In the genomic region with DNA sequence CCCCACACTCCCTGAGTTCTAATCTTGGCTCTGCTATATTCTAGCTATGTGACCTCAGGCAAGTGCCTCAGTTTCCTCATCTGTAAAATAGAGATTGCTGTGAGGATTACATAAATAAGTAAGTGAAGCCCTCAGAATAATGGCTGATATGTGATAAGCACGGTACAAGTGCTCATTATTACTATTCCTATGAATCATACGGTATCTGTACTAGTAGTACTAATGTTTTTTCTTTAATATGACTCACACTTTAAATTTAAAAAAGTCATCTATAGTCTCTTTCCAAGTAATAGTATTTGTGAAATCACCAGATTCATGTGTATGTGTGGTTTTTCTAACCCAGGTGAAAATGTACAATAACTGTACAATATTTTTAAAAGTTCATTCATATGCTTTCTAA, we compare ENCODE assay signal across 21 cellular contexts. TPM values are rescaled to one million over a fixed set of nuclear protein-coding genes. Genes with fewer than 3 reads are reported as not detected.
DNase-seq lines count a peak whose midpoint lies in the region; ATAC-seq and TF ChIP-seq lines count a peak whose summit lies in the region.
"Had no signal": no experiment of that assay in that cellular context is flagged by ENCODE, and none has a peak within 500 bp of the region (broad histone marks: within the 10 kb centered on the region; RNA-seq: fewer than 3 reads in every experiment).

No MANE protein-coding gene starts in this region.

- in situ Hi-C loops in GM23248 (cut with MboI) (no loop called here), IMR-90 (cut with MboI; ENCODE audit: low sequenced_read_pairs) (no loop called here)

- H3K4me3 Mint-ChIP-seq in activated CD4-positive, alpha-beta memory T cell treated with anti-CD3 and anti-CD28 coated beads, Interleukin-2, amount 10 ng/mL, durations not matched to agents 7 days and 5 days = no peak overlapping the region
- H3K4me3 Mint-ChIP-seq: B cell; CD8-positive, alpha-beta T cell had no signal

- H2BK20ac ChIP-seq in IMR-90 (ENCODE audit: low read depth, low read length) = no peak overlapping the region

- no TSS peak for BruUV-seq in IMR-90 (replicated peaks; lab: Mats Ljungman, UMichigan)

- H3K27me3 ChIP-seq in GM23248 (replicated peaks; ENCODE audit: insufficient read depth) = no peaks in the 10 kb centered on the region
- H3K27me3 ChIP-seq in IMR-90 (ENCODE audit: control insufficient read depth, insufficient read depth, low read length) = no peaks in the 10 kb centered on the region

- no peaks in the 10 kb centered on the region for H3K36me3 Mint-ChIP-seq in activated CD4-positive, alpha-beta memory T cell treated with anti-CD3 and anti-CD28 coated beads, Interleukin-2, amount 10 ng/mL, durations not matched to agents 7 days and 5 days (ENCODE audit: low read depth)
- H3K36me3 Mint-ChIP-seq: CD8-positive, alpha-beta T cell had no signal

- no peak overlapping the region for H2BK120ac ChIP-seq in IMR-90 (ENCODE audit: low read depth, low read length)

- dilution Hi-C loops in IMR-90 (cut with HindIII; ENCODE audit: low sequenced_read_pairs, unreplicated experiment) = no loop called here

- H4K5ac ChIP-seq in IMR-90 (ENCODE audit: low read depth, low read length) = no peak overlapping the region

- no peak overlapping the region for H4K91ac ChIP-seq in IMR-90 (ENCODE audit: insufficient read depth, low read depth, low read length)

- no peaks in the 10 kb centered on the region for H3K9me3 Mint-ChIP-seq in activated CD4-positive, alpha-beta memory T cell treated with anti-CD3 and anti-CD28 coated beads, Interleukin-2, amount 10 ng/mL, durations not matched to agents 7 days and 5 days
- H3K9me3 Mint-ChIP-seq: CD8-positive, alpha-beta T cell had no signal

- DNase-seq in GM23248 (peak; percentile 56), IMR-90 (peak; percentile 70), caudate nucleus (lab: John Stamatoyannopoulos, UW) (no peak), omental fat pad (ENCODE audit: low spot score) (no peak)
- no peak for DNase-seq in activated CD4-positive, alpha-beta memory T cell treated with anti-CD3 and anti-CD28 coated beads, Interleukin-2, amount 10 ng/mL, durations not matched to agents 7 days and 5 days
- DNase-seq in effector CD8-positive, alpha-beta T cell (lab: John Stamatoyannopoulos, UW) = no peak
- DNase-seq: CD8-positive, alpha-beta T cell; DND-41; GF-D8; GOT3; MM.1S; NCI-H1105; NCI-H187; NCI-H2171 treated with DMSO at 0.1 percent for 48 hours; NCI-H510A; NCI-H82; Right ventricle myocardium superior had no signal

- H3K4me2 ChIP-seq in GM23248 (ENCODE audit: unreplicated experiment) (no peak overlapping the region), IMR-90 (ENCODE audit: low read depth, low read length) (no peak overlapping the region)
- H3K4me2 ChIP-seq: KMS-11 had no signal

- no peaks in the 10 kb centered on the region for H3K79me1 ChIP-seq in IMR-90 (ENCODE audit: low read depth in 1 of 2, low read length in 2 of 2)

- peaks cover 4% of the 10 kb centered on the region for H3K4me1 Mint-ChIP-seq in activated CD4-positive, alpha-beta memory T cell treated with anti-CD3 and anti-CD28 coated beads, Interleukin-2, amount 10 ng/mL, durations not matched to agents 7 days and 5 days
- H3K4me1 Mint-ChIP-seq: B cell had no signal

- no peak overlapping the region for H2AK9ac ChIP-seq in IMR-90 (replicated peaks; ENCODE audit: low read depth, low read length, poor library complexity)

- no peaks in the 10 kb centered on the region for H3F3A ChIP-seq in GM23248 (ENCODE audit: insufficient read depth)

- H2BK15ac ChIP-seq in IMR-90 (ENCODE audit: low read depth, low read length) = no peak overlapping the region

- H3K14ac ChIP-seq in IMR-90 (replicated peaks; ENCODE audit: low read depth, low read length) = no peak overlapping the region

- intact Hi-C loops in IMR-90 (cut with micrococcal nuclease) = no loop called here

- no peak overlapping the region for H2AK5ac ChIP-seq in IMR-90 (ENCODE audit: low read depth, low read length)

- no peak overlapping the region for H3K18ac ChIP-seq in IMR-90 (ENCODE audit: low read depth, low read length)

- H3K23ac ChIP-seq in IMR-90 (ENCODE audit: low read depth, low read length) = no peak overlapping the region

- H3K79me2 ChIP-seq in GM23248 (ENCODE audit: insufficient read depth) = no peaks in the 10 kb centered on the region

- no peak for TF ChIP-seq POLR2A in IMR-90 (IDR thresholded peaks at IDR 0.05; ENCODE audit: low read depth, low read length)

- H3K9me3 ChIP-seq in GM23248 (ENCODE audit: low read depth) (no peaks in the 10 kb centered on the region), IMR-90 (ENCODE audit: control insufficient read depth, insufficient read depth, low read length) (no peaks in the 10 kb centered on the region)

- H4K20me1 ChIP-seq in GM23248 (ENCODE audit: insufficient read depth) (no peaks in the 10 kb centered on the region), IMR-90 (ENCODE audit: insufficient read depth, low read length) (no peaks in the 10 kb centered on the region)

- peaks cover 23% of the 10 kb centered on the region for H3K27me3 Mint-ChIP-seq in activated CD4-positive, alpha-beta memory T cell treated with anti-CD3 and anti-CD28 coated beads, Interleukin-2, amount 10 ng/mL, durations not matched to agents 7 days and 5 days

- no peak overlapping the region for H3K27ac Mint-ChIP-seq in activated CD4-positive, alpha-beta memory T cell treated with anti-CD3 and anti-CD28 coated beads, Interleukin-2, amount 10 ng/mL, durations not matched to agents 7 days and 5 days
- H3K27ac Mint-ChIP-seq: B cell; CD8-positive, alpha-beta T cell had no signal

- H3K9me2 ChIP-seq in GM23248 (ENCODE audit: insufficient read depth) = no peaks in the 10 kb centered on the region

- ATAC-seq in IMR-90 (ENCODE audit: low read depth) (peak; percentile 53; the same call in 1 of the 2 replicates), omental fat pad (ENCODE audit: low FRiP score) (peak; percentile 45), HG02623 (IDR thresholded peaks at IDR 0.05; ENCODE audit: unreplicated experiment) (no peak)
- ATAC-seq: CD8-positive, alpha-beta T cell; Panc1 had no signal

- no peak overlapping the region for H3K27ac ChIP-seq in GM23248
- no peak overlapping the region for H3K27ac ChIP-seq in IMR-90 (ENCODE audit: insufficient read depth, low read length)
- H3K27ac ChIP-seq in caudate nucleus (ENCODE audit: low read depth, low read length) = peak overlapping the region; percentile 23
- H3K27ac ChIP-seq: KMS-11 had no signal

- no peak overlapping the region for H2AFZ ChIP-seq in GM23248
- H2AFZ ChIP-seq in IMR-90 (replicated peaks; ENCODE audit: low read length, poor library complexity) = no peak overlapping the region

- no peak overlapping the region for H2BK5ac ChIP-seq in IMR-90 (ENCODE audit: low read depth, low read length, poor library complexity, severe bottlenecking)

- no peak for TF ChIP-seq RAD21 in IMR-90 (IDR thresholded peaks at IDR 0.05; ENCODE audit: low read length)

- CTCF ChIA-PET in IMR-90 (lab: Yijun Ruan, JAX) = no interaction called here
- CTCF ChIA-PET in activated CD4-positive, alpha-beta memory T cell treated with anti-CD3 and anti-CD28 coated beads, Interleukin-2, amount 10 ng/mL, durations not matched to agents 7 days and 5 days (lab: Charles Lee) = no interaction called here

- H3K9me1 ChIP-seq in IMR-90 (ENCODE audit: insufficient read depth, low read length) = no peaks in the 10 kb centered on the region

- H3K4me1 ChIP-seq in GM23248 (ENCODE audit: insufficient read depth) (peaks cover 4% of the 10 kb centered on the region; the same call in 1 of the 2 replicates), IMR-90 (ENCODE audit: control insufficient read depth, insufficient read depth, low read length) (peaks cover 15% of the 10 kb centered on the region; the same call in 1 of the 2 replicates)

- H3K9ac ChIP-seq in GM23248 = no peak overlapping the region
- no peak overlapping the region for H3K9ac ChIP-seq in IMR-90 (ENCODE audit: low read depth, low read length)
- H3K9ac ChIP-seq: KMS-11 had no signal

- no peak overlapping the region for H4K8ac ChIP-seq in IMR-90 (ENCODE audit: low read depth in 2 of 2, low read length in 2 of 2)

- H3K36me3 ChIP-seq in GM23248 (ENCODE audit: low read depth) (no peaks in the 10 kb centered on the region), IMR-90 (ENCODE audit: control insufficient read depth, insufficient read depth, low read length) (no peaks in the 10 kb centered on the region)

- TF ChIP-seq CTCF in IMR-90 (conservative IDR thresholded peaks at IDR 0.05; ENCODE audit: low read depth, low read length) (no peak), omental fat pad (IDR thresholded peaks at IDR 0.05) (no peak)

- H3K56ac ChIP-seq in IMR-90 (ENCODE audit: extremely low read depth, insufficient read depth, low read length) = no peak overlapping the region; the same call in 1 of the 2 replicates

- WGBS in GM23248 (ENCODE audit: low coverage in 1 of 2, low lambda C conversion rate in 2 of 2, missing lambda C conversion rate in 2 of 2), 2 experiments = 41 to 46% methylated on average over 2 of the region's 2 CpGs
- WGBS in IMR-90 (ENCODE audit: extremely low coverage in 2 of 2, insufficient read length in 1 of 2), 2 experiments = no CpG with 5 or more reads among the region's 2 CpGs

- no peak overlapping the region for H3K4ac ChIP-seq in IMR-90 (ENCODE audit: low read depth, low read length)

- no peak overlapping the region for H3K4me3 ChIP-seq in GM23248
- no peak overlapping the region for H3K4me3 ChIP-seq in IMR-90 (ENCODE audit: insufficient read depth, low read depth, low read length)

- POLR2A ChIA-PET in IMR-90 (lab: Charles Lee; ENCODE audit: unreplicated experiment) = no interaction called here
- POLR2A ChIA-PET in activated CD4-positive, alpha-beta memory T cell treated with anti-CD3 and anti-CD28 coated beads, Interleukin-2, amount 10 ng/mL, durations not matched to agents 7 days and 5 days (lab: Charles Lee) = no interaction called here

TF ChIP-seq in IMR-90, 13 proteins besides CTCF, POLR2A, EP300 and RAD21:
- TF ChIP-seq RFX5 (IDR thresholded peaks at IDR 0.05; ENCODE audit: low read depth, low read length) (no peak), FOS (IDR thresholded peaks at IDR 0.05; ENCODE audit: low read depth, low read length) (peak; percentile 66)
TF ChIP-seq in IMR-90: peak in this region for 1.

RNA-seq across cellular contexts. Expression of gene CLDN11, which starts 58.7 kb away (rescaled TPM):
- total RNA-seq in GM23248 (2014; rRNA removed; shearing (Covaris generic)) = 81.9 and 95.9 TPM in 2 replicates
- polyA plus RNA-seq in GM23248 (2016; fragmentation: Nextera tagmentation; extraction: Ambion mirVana) (84.5 and 84.9 TPM in 2 replicates), IMR-90 (2012; rRNA removed) (307 and 318 TPM in 2 replicates)
- total RNA-seq in IMR-90 (2012; rRNA removed) (245 and 329 TPM in 2 replicates), omental fat pad (10 to 100 TPM; 24.6 to 57.6 (median 47.8) TPM)
- 365 and 454 TPM in 2 replicates for polyA plus RNA-seq in IMR-90 (2012; cell fraction: cytosol; rRNA removed)
- polyA plus RNA-seq in IMR-90 (2012; cell fraction: nucleus; rRNA removed; ENCODE audit: low replicate concordance) = 223 and 373 TPM in 2 replicates
- not detected for total RNA-seq in activated CD4-positive, alpha-beta memory T cell treated with anti-CD3 and anti-CD28 coated beads, Interleukin-2, amount 10 ng/mL, durations not matched to agents 7 days and 5 days
- total RNA-seq: CD8-positive, alpha-beta T cell had no signal

Comparison
In these comparisons a context has a peak if more than half of its experiments do, and no peak if none do; other contexts are left out.
1. DNase-seq: peak in GM23248 (single experiment) and IMR-90 (single experiment); none in caudate nucleus (0 of 61), omental fat pad (single experiment), activated CD4-positive, alpha-beta memory T cell treated with anti-CD3 and anti-CD28 coated beads, Interleukin-2, amount 10 ng/mL, durations not matched to agents 7 days and 5 days (single experiment) and effector CD8-positive, alpha-beta T cell (single experiment).
2. RNA of gene CLDN11, which starts 58.7 kb away (total RNA-seq): 245 to 329 TPM in IMR-90, 81.9 to 95.9 TPM in GM23248 and 24.6 to 57.6 TPM in omental fat pad; not detected in activated CD4-positive, alpha-beta memory T cell treated with anti-CD3 and anti-CD28 coated beads, Interleukin-2, amount 10 ng/mL, durations not matched to agents 7 days and 5 days; every median in the first group is over 10 times any median in the second.